10 cellular contexts compared by ENCODE assay signal in genomic region chr19:38339001-38339400, GRCh38. TPM values are rescaled to one million over a fixed set of nuclear protein-coding genes. Genes with fewer than 3 reads are reported as not detected.
DNase-seq lines count a peak whose midpoint lies in the region; TF ChIP-seq lines count a peak whose summit lies in the region.
"Not testable (repeated sequence)": the region's sequence is repeated elsewhere in the genome, so short reads cannot be mapped to it uniquely, and the experiment has no call there.
"Had no signal": no experiment of that assay in that cellular context is flagged by ENCODE, and none has a peak within 500 bp of the region (broad histone marks: within the 10 kb centered on the region; RNA-seq: fewer than 3 reads in every experiment).

No MANE protein-coding gene starts in this region.

- not testable (repeated sequence) for H3K9me3 Mint-ChIP-seq in activated T-helper 1 cell treated with anti-CD3 and anti-CD28 coated beads, Interleukin-12 subunit alpha, Interleukin-12 subunit beta, Interleukin-2, Interleukin-4 antibody, amounts not matched to agents 30 ng/mL and 10 ng/mL and 1 ng/mL, durations not matched to agents 14 hours and 24 hours and 36 hours; nephron; type B pancreatic cell

- not testable (repeated sequence) for H3K4me3 ChIP-seq in SJCRH30; ectodermal cell (ENCODE audit: insufficient read depth, low read depth, low read length)

- 48 to 67% methylated on average over 4 of the region's 4 CpGs for WGBS in ectodermal cell, 2 experiments

- not testable (repeated sequence) for H3K27me3 ChIP-seq in SJCRH30; ectodermal cell (ENCODE audit: control insufficient read depth, insufficient read depth, low read length, poor library complexity, severe bottlenecking)

- TF ChIP-seq CTCF in nephron (IDR thresholded peaks at IDR 0.05; ENCODE audit: unreplicated experiment in 3 of 3); type B pancreatic cell (conservative IDR thresholded peaks at IDR 0.05): not testable (repeated sequence)

- not testable (repeated sequence) for H3K27ac Mint-ChIP-seq in activated T-helper 1 cell treated with anti-CD3 and anti-CD28 coated beads, Interleukin-12 subunit alpha, Interleukin-12 subunit beta, Interleukin-2, Interleukin-4 antibody, amounts not matched to agents 30 ng/mL and 10 ng/mL and 1 ng/mL, durations not matched to agents 14 hours and 24 hours and 36 hours
- peak overlapping the region in 1 of 3 experiments; percentile 43 for H3K27ac Mint-ChIP-seq in nephron
- H3K27ac Mint-ChIP-seq in type B pancreatic cell = peak overlapping the region; percentile 89

- DNase-seq in DMS 273 (lab: John Stamatoyannopoulos, UW; ENCODE audit: unreplicated experiment) = peak; percentile 59
- peak; percentile 60 for DNase-seq in NCI-H2171 treated with DMSO at 0.1 percent for 48 hours (lab: John Stamatoyannopoulos, UW)
- peak; percentile 49 to 54 for DNase-seq in SJCRH30
- DNase-seq in activated T-helper 1 cell treated with anti-CD3 and anti-CD28 coated beads, Interleukin-12 subunit alpha, Interleukin-12 subunit beta, Interleukin-2, Interleukin-4 antibody, amounts not matched to agents 30 ng/mL and 10 ng/mL and 1 ng/mL, durations not matched to agents 14 hours and 24 hours and 36 hours (ENCODE audit: low spot score); type B pancreatic cell (ENCODE audit: extremely low spot score, unreplicated experiment): not testable (repeated sequence)
- peak; percentile 7 for DNase-seq in kidney glomerular epithelial cell (lab: John Stamatoyannopoulos, UW)

- intact Hi-C loops in activated T-helper 1 cell treated with anti-CD3 and anti-CD28 coated beads, Interleukin-12 subunit alpha, Interleukin-12 subunit beta, Interleukin-2, Interleukin-4 antibody, amounts not matched to agents 30 ng/mL and 10 ng/mL and 1 ng/mL, durations not matched to agents 14 hours and 24 hours and 36 hours (cut with micrococcal nuclease) = loop anchor here (5.0 to 10.0 kb wide), 2 partner anchors 874 to 967 kb away; partner anchors contain the start of genes ZNF527, ZNF569 and ZNF570

- H3K36me3 Mint-ChIP-seq in activated T-helper 1 cell treated with anti-CD3 and anti-CD28 coated beads, Interleukin-12 subunit alpha, Interleukin-12 subunit beta, Interleukin-2, Interleukin-4 antibody, amounts not matched to agents 30 ng/mL and 10 ng/mL and 1 ng/mL, durations not matched to agents 14 hours and 24 hours and 36 hours (ENCODE audit: low read depth); nephron (ENCODE audit: low read depth); type B pancreatic cell: not testable (repeated sequence)

- not testable (repeated sequence) for H3K4me1 Mint-ChIP-seq in activated T-helper 1 cell treated with anti-CD3 and anti-CD28 coated beads, Interleukin-12 subunit alpha, Interleukin-12 subunit beta, Interleukin-2, Interleukin-4 antibody, amounts not matched to agents 30 ng/mL and 10 ng/mL and 1 ng/mL, durations not matched to agents 14 hours and 24 hours and 36 hours (ENCODE audit: low read depth)
- H3K4me1 Mint-ChIP-seq in nephron (peaks cover 11% of the 10 kb centered on the region), type B pancreatic cell (ENCODE audit: unreplicated experiment) (peaks cover 11% of the 10 kb centered on the region)

- not testable (repeated sequence) for H3K27ac ChIP-seq in SJCRH30
- H3K27ac ChIP-seq in ectodermal cell (ENCODE audit: insufficient read depth, low read depth, low read length, poor library complexity, severe bottlenecking) = peak overlapping the region; percentile 36

- not testable (repeated sequence) for H3K27me3 Mint-ChIP-seq in activated T-helper 1 cell treated with anti-CD3 and anti-CD28 coated beads, Interleukin-12 subunit alpha, Interleukin-12 subunit beta, Interleukin-2, Interleukin-4 antibody, amounts not matched to agents 30 ng/mL and 10 ng/mL and 1 ng/mL, durations not matched to agents 14 hours and 24 hours and 36 hours (ENCODE audit: insufficient read depth); nephron (ENCODE audit: low read depth); type B pancreatic cell

- H3K36me3 ChIP-seq in SJCRH30; ectodermal cell (ENCODE audit: control insufficient read depth, insufficient read depth, low read length): not testable (repeated sequence)

- H3K9me3 ChIP-seq in SJCRH30 (replicated peaks); ectodermal cell (ENCODE audit: control insufficient read depth, low read length): not testable (repeated sequence)

- H3K4me1 ChIP-seq in SJCRH30 = peaks cover 13% of the 10 kb centered on the region
- H3K4me1 ChIP-seq in ectodermal cell (ENCODE audit: control insufficient read depth, insufficient read depth, low read length) = not testable (repeated sequence)

- H3K4me3 Mint-ChIP-seq in activated T-helper 1 cell treated with anti-CD3 and anti-CD28 coated beads, Interleukin-12 subunit alpha, Interleukin-12 subunit beta, Interleukin-2, Interleukin-4 antibody, amounts not matched to agents 30 ng/mL and 10 ng/mL and 1 ng/mL, durations not matched to agents 14 hours and 24 hours and 36 hours = peak overlapping the region; percentile 4
- H3K4me3 Mint-ChIP-seq in nephron (peak overlapping the region; percentile 31 to 74 (median 62)), type B pancreatic cell (peak overlapping the region; percentile 81)

RNA-seq across cellular contexts. Expression of gene CATSPERG, which starts 3.4 kb away (rescaled TPM):
- 0.77 and 1.1 TPM in 2 replicates for total RNA-seq in SJCRH30 (2014; rRNA removed; shearing (Covaris generic))
- 3.0 and 4.8 TPM in 2 replicates for total RNA-seq in activated T-helper 1 cell treated with anti-CD3 and anti-CD28 coated beads, Interleukin-12 subunit alpha, Interleukin-12 subunit beta, Interleukin-2, Interleukin-4 antibody, amounts not matched to agents 30 ng/mL and 10 ng/mL and 1 ng/mL, durations not matched to agents 14 hours and 24 hours and 36 hours
- 3.9 TPM for polyA plus RNA-seq in ectodermal cell (2013, experiment 1 of 4)
- polyA plus RNA-seq in ectodermal cell (2013, experiment 2 of 4) = 5.3 TPM
- 3.5 TPM for polyA plus RNA-seq in ectodermal cell (2013, experiment 3 of 4)
- polyA plus RNA-seq in ectodermal cell (2013, experiment 4 of 4) = 3.6 TPM
- total RNA-seq in type B pancreatic cell (ENCODE audit: low replicate concordance) = 5.2 and 11.9 TPM in 2 replicates
- total RNA-seq: GM23248 had no signal

RNA-seq across cellular contexts. Expression of gene KCNK6, which starts 19.4 kb away (rescaled TPM):
- 2.4 and 3.2 TPM in 2 replicates for total RNA-seq in SJCRH30 (2014; rRNA removed; shearing (Covaris generic))
- 21.1 and 22.1 TPM in 2 replicates for total RNA-seq in activated T-helper 1 cell treated with anti-CD3 and anti-CD28 coated beads, Interleukin-12 subunit alpha, Interleukin-12 subunit beta, Interleukin-2, Interleukin-4 antibody, amounts not matched to agents 30 ng/mL and 10 ng/mL and 1 ng/mL, durations not matched to agents 14 hours and 24 hours and 36 hours
- polyA plus RNA-seq in ectodermal cell (2013, experiment 1 of 4) = 1.0 TPM
- 1.3 TPM for polyA plus RNA-seq in ectodermal cell (2013, experiment 2 of 4)
- polyA plus RNA-seq in ectodermal cell (2013, experiment 3 of 4) = 1.0 TPM
- polyA plus RNA-seq in ectodermal cell (2013, experiment 4 of 4) = 1.3 TPM
- 5.2 and 14.4 TPM in 2 replicates for total RNA-seq in type B pancreatic cell (ENCODE audit: low replicate concordance)

RNA-seq across cellular contexts. Expression of gene YIF1B, which starts 23.3 kb away (rescaled TPM):
- total RNA-seq in SJCRH30 (2014; rRNA removed; shearing (Covaris generic)) = 47.9 and 54.5 TPM in 2 replicates
- total RNA-seq in activated T-helper 1 cell treated with anti-CD3 and anti-CD28 coated beads, Interleukin-12 subunit alpha, Interleukin-12 subunit beta, Interleukin-2, Interleukin-4 antibody, amounts not matched to agents 30 ng/mL and 10 ng/mL and 1 ng/mL, durations not matched to agents 14 hours and 24 hours and 36 hours = 89.8 and 96.0 TPM in 2 replicates
- 86.3 TPM for polyA plus RNA-seq in ectodermal cell (2013, experiment 1 of 4)
- polyA plus RNA-seq in ectodermal cell (2013, experiment 2 of 4) = 87.5 TPM
- polyA plus RNA-seq in ectodermal cell (2013, experiment 3 of 4) = 81.9 TPM
- 90.4 TPM for polyA plus RNA-seq in ectodermal cell (2013, experiment 4 of 4)
- total RNA-seq in type B pancreatic cell (ENCODE audit: low replicate concordance) = 41.0 and 42.9 TPM in 2 replicates

RNA-seq across cellular contexts. Expression of gene C19orf33, which starts 35.0 kb away (rescaled TPM):
- not detected in 2 replicates for total RNA-seq in SJCRH30 (2014; rRNA removed; shearing (Covaris generic))
- total RNA-seq in activated T-helper 1 cell treated with anti-CD3 and anti-CD28 coated beads, Interleukin-12 subunit alpha, Interleukin-12 subunit beta, Interleukin-2, Interleukin-4 antibody, amounts not matched to agents 30 ng/mL and 10 ng/mL and 1 ng/mL, durations not matched to agents 14 hours and 24 hours and 36 hours = 0.71 TPM in 1 of 2 replicates, not detected in the other
- polyA plus RNA-seq in ectodermal cell (2013, experiment 1 of 4) = not detected
- not detected for polyA plus RNA-seq in ectodermal cell (2013, experiment 2 of 4)
- not detected for polyA plus RNA-seq in ectodermal cell (2013, experiment 3 of 4)
- polyA plus RNA-seq in ectodermal cell (2013, experiment 4 of 4) = not detected
- total RNA-seq in type B pancreatic cell (ENCODE audit: low replicate concordance) = 46.8 and 270 TPM in 2 replicates
- total RNA-seq: GM23248, HFFc6 had no signal
- polyA plus RNA-seq: GM23248 had no signal

RNA-seq across cellular contexts. Expression of gene PSMD8, which starts 35.4 kb away (rescaled TPM):
- total RNA-seq in SJCRH30 (2014; rRNA removed; shearing (Covaris generic)) = 352 and 382 TPM in 2 replicates
- total RNA-seq in activated T-helper 1 cell treated with anti-CD3 and anti-CD28 coated beads, Interleukin-12 subunit alpha, Interleukin-12 subunit beta, Interleukin-2, Interleukin-4 antibody, amounts not matched to agents 30 ng/mL and 10 ng/mL and 1 ng/mL, durations not matched to agents 14 hours and 24 hours and 36 hours = 292 and 298 TPM in 2 replicates
- polyA plus RNA-seq in ectodermal cell (2013, experiment 1 of 4) = 205 TPM
- polyA plus RNA-seq in ectodermal cell (2013, experiment 2 of 4) = 185 TPM
- polyA plus RNA-seq in ectodermal cell (2013, experiment 3 of 4) = 182 TPM
- 198 TPM for polyA plus RNA-seq in ectodermal cell (2013, experiment 4 of 4)
- total RNA-seq in type B pancreatic cell (ENCODE audit: low replicate concordance) = 159 and 176 TPM in 2 replicates

Comparison
In these comparisons a context has a peak if more than half of its experiments do, and no peak if none do; other contexts are left out.
1. H3K4me3 Mint-ChIP-seq: peak in every context shown above with its lines; median percentile 81 in type B pancreatic cell; 62 in nephron; 4 in activated T-helper 1 cell treated with anti-CD3 and anti-CD28 coated beads, Interleukin-12 subunit alpha, Interleukin-12 subunit beta, Interleukin-2, Interleukin-4 antibody, amounts not matched to agents 30 ng/mL and 10 ng/mL and 1 ng/mL, durations not matched to agents 14 hours and 24 hours and 36 hours.